Comparison of ENCODE assay signal across 9 cellular contexts in the genomic region with DNA sequence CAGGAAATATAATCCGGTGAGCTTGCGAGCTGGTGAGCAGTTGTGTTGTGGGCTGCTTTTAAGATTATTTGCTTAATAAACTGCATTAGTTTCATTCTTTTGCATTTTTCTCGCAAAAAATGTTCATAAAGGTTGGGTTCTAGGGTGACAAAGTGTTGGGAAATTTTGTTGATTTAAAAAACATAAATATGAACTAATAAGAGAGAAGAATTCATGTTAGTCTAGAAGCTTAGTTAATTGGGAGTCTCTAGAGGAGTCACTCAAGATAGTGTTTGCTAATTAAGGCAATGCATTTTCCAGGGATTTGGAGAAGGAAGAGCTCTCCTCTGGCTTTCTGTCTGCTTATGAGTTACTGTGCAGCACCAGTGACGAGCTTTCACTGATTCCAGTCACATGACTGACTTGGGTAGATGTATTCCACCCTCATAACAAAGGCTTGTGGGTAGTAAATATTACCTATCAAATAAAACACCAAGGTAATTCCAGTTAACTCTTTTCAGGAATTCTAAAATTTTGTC.
DNase-seq lines count a peak whose midpoint lies in the region; ATAC-seq lines count a peak whose summit lies in the region.
"Had no signal": no experiment of that assay in that cellular context is flagged by ENCODE, and none has a peak within 500 bp of the region (broad histone marks: within the 10 kb centered on the region; RNA-seq: fewer than 3 reads in every experiment).

No MANE protein-coding gene starts in this region.

- peak; percentile 13 for ATAC-seq in GM21786 (IDR thresholded peaks at IDR 0.05; ENCODE audit: unreplicated experiment)

- H3K4me3 ChIP-seq in MG63 = no peak overlapping the region
- H3K4me3 ChIP-seq: prostate gland had no signal

- no peaks in the 10 kb centered on the region; the same call in 1 of the 2 replicates for H3K36me3 ChIP-seq in MG63
- H3K36me3 ChIP-seq: prostate gland had no signal

- peak; percentile 40 for DNase-seq in D341Med (ENCODE audit: low spot score)
- peak; percentile 74 for DNase-seq in NCI-H82 (lab: John Stamatoyannopoulos, UW)
- peak; percentile 6 to 34 for DNase-seq in lung microvascular endothelial cell (ENCODE audit: low read depth in 2 of 2)
- DNase-seq in HuH-7.5 (ENCODE audit: low spot score) = no peak
- DNase-seq in MG63 = no peak
- no peak for DNase-seq in NCI-H1694 (lab: John Stamatoyannopoulos, UW)
- DNase-seq in kidney glomerular epithelial cell (lab: John Stamatoyannopoulos, UW) = no peak

- H3K9me3 ChIP-seq in MG63 = no peaks in the 10 kb centered on the region; the same call in 1 of the 2 replicates
- H3K9me3 ChIP-seq: prostate gland had no signal

- H3K27me3 ChIP-seq in MG63 = no peaks in the 10 kb centered on the region

Comparison
In these comparisons a context has a peak if more than half of its experiments do, and no peak if none do; other contexts are left out.
1. DNase-seq: peak in D341Med (single experiment), NCI-H82 (single experiment) and lung microvascular endothelial cell (2 of 2); none in HuH-7.5 (single experiment), MG63 (single experiment), NCI-H1694 (single experiment) and kidney glomerular epithelial cell (single experiment).